8 cellular contexts compared by ENCODE assay signal in the genomic region with DNA sequence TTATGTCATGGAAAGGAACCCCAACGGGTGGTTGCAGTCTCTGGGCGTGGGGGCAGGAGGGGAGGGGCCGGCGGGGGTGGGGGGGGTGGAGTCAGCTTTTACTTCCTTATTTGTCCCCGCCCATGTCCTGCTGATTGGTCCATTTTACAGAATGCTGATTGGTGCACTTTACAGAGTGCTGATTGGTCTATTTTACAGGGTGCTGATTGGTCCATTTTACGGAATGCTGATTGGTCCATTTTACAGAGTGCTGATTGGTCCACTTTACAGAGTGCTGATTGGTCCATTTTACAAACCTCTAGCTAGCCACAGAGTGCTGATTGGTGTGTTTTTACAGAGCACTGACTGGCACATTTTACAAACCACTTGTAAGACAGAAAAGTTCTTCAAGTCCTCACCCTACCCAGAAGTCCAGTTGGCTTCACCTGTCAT. TPM values are rescaled to one million over a fixed set of nuclear protein-coding genes. Genes with fewer than 3 reads are reported as not detected.
A peak's percentile ranks its signal among the peaks of the same experiment; 100 is the strongest.
DNase-seq lines count a peak whose midpoint lies in the region; ATAC-seq and TF ChIP-seq lines count a peak whose summit lies in the region.
"Not testable (repeated sequence)": the region's sequence is repeated elsewhere in the genome, so short reads cannot be mapped to it uniquely, and the experiment has no call there.
"Had no signal": no experiment of that assay in that cellular context is flagged by ENCODE, and none has a peak within 500 bp of the region (broad histone marks: within the 10 kb centered on the region; RNA-seq: fewer than 3 reads in every experiment).

No MANE protein-coding gene starts in this region.

- H3K36me3 Mint-ChIP-seq in activated CD4-positive, alpha-beta T cell treated with anti-CD3 and anti-CD28 coated beads, Interleukin-2, amount 10 ng/mL, durations not matched to agents 24 days and 14 days (ENCODE audit: low read depth), result peaks cover 16% of the 10 kb centered on the region
- not testable (repeated sequence) for H3K36me3 Mint-ChIP-seq in effector memory CD8-positive, alpha-beta T cell (ENCODE audit: insufficient read depth)
- H3K36me3 Mint-ChIP-seq in nephron (ENCODE audit: low read depth), result peaks cover 11% of the 10 kb centered on the region

- H3K4me1 ChIP-seq in SJCRH30, result peaks cover 18% of the 10 kb centered on the region

- peaks cover 13% of the 10 kb centered on the region for H3K9me3 Mint-ChIP-seq in activated CD4-positive, alpha-beta T cell treated with anti-CD3 and anti-CD28 coated beads, Interleukin-2, amount 10 ng/mL, durations not matched to agents 24 days and 14 days
- H3K9me3 Mint-ChIP-seq in effector memory CD8-positive, alpha-beta T cell; nephron: not testable (repeated sequence)

- H3K4me3 Mint-ChIP-seq in activated CD4-positive, alpha-beta T cell treated with anti-CD3 and anti-CD28 coated beads, Interleukin-2, amount 10 ng/mL, durations not matched to agents 24 days and 14 days, result not testable (repeated sequence)
- peak overlapping the region in 1 of 2 donors; percentile 48 for H3K4me3 Mint-ChIP-seq in effector memory CD8-positive, alpha-beta T cell
- H3K4me3 Mint-ChIP-seq in nephron, result peak overlapping the region in 2 of 3 experiments; percentile 64 to 71

- peak; percentile 35 for DNase-seq in EH (ENCODE audit: low read depth)
- peak; percentile 11 for DNase-seq in M059J (ENCODE audit: low read depth)
- DNase-seq in SJCRH30, result peak; percentile 58 to 79
- peak; percentile 73 for DNase-seq in activated CD4-positive, alpha-beta T cell treated with anti-CD3 and anti-CD28 coated beads, Interleukin-2, amount 10 ng/mL, durations not matched to agents 24 days and 14 days
- peak; percentile 10 for DNase-seq in activated gamma-delta T cell treated with Interleukin-2 at 50 U/mL for 16 hours
- DNase-seq in effector memory CD8-positive, alpha-beta T cell, result peak; percentile 17 to 23 (median 18)

- not testable (repeated sequence) for H3K4me3 ChIP-seq in SJCRH30

- H3K27me3 ChIP-seq in SJCRH30, result not testable (repeated sequence)

- ATAC-seq in effector memory CD8-positive, alpha-beta T cell (replicated peaks), result peak; percentile 15

- intact Hi-C loops in activated CD4-positive, alpha-beta T cell treated with anti-CD3 and anti-CD28 coated beads, Interleukin-2, amount 10 ng/mL, durations not matched to agents 24 days and 14 days (cut with micrococcal nuclease), result loop anchor here (5.0 kb wide), 2 partner anchors 38 to 532 kb away; a partner anchor contains a TSS

- not testable (repeated sequence) for H3K9me3 ChIP-seq in SJCRH30 (replicated peaks)

- not testable (repeated sequence) for H3K27ac ChIP-seq in SJCRH30

- H3K27me3 Mint-ChIP-seq in activated CD4-positive, alpha-beta T cell treated with anti-CD3 and anti-CD28 coated beads, Interleukin-2, amount 10 ng/mL, durations not matched to agents 24 days and 14 days; effector memory CD8-positive, alpha-beta T cell; nephron (ENCODE audit: low read depth): not testable (repeated sequence)

- H3K36me3 ChIP-seq in SJCRH30, result not testable (repeated sequence)

- peaks cover 24% of the 10 kb centered on the region for H3K4me1 Mint-ChIP-seq in activated CD4-positive, alpha-beta T cell treated with anti-CD3 and anti-CD28 coated beads, Interleukin-2, amount 10 ng/mL, durations not matched to agents 24 days and 14 days
- H3K4me1 Mint-ChIP-seq in effector memory CD8-positive, alpha-beta T cell (ENCODE audit: low read depth in 2 of 2), result peaks cover 9 to 20% of the 10 kb centered on the region in 2 donors
- H3K4me1 Mint-ChIP-seq in nephron, result not testable (repeated sequence)

- peak overlapping the region; percentile 49 for H3K27ac Mint-ChIP-seq in activated CD4-positive, alpha-beta T cell treated with anti-CD3 and anti-CD28 coated beads, Interleukin-2, amount 10 ng/mL, durations not matched to agents 24 days and 14 days
- peak overlapping the region in 1 of 2 donors; percentile 82 for H3K27ac Mint-ChIP-seq in effector memory CD8-positive, alpha-beta T cell
- H3K27ac Mint-ChIP-seq in nephron, result not testable (repeated sequence)

- TF ChIP-seq CTCF in nephron (IDR thresholded peaks at IDR 0.05; ENCODE audit: unreplicated experiment in 3 of 3), result not testable (repeated sequence)

RNA-seq across cellular contexts. Expression of a gene that starts 2.2 kb away (rescaled TPM):
- 82.6 and 102 TPM in 2 replicates for total RNA-seq in M059J (2014; rRNA removed; shearing (Covaris generic))
- 76.5 and 83.7 TPM in 2 replicates for total RNA-seq in SJCRH30 (2014; rRNA removed; shearing (Covaris generic))
- total RNA-seq in activated CD4-positive, alpha-beta T cell treated with anti-CD3 and anti-CD28 coated beads, Interleukin-2, amount 10 ng/mL, durations not matched to agents 24 days and 14 days, result 61.7 and 62.7 TPM in 2 replicates

RNA-seq across cellular contexts. Expression of a gene that starts 38.2 kb away (rescaled TPM):
- total RNA-seq in M059J (2014; rRNA removed; shearing (Covaris generic)), result 0.52 and 1.1 TPM in 2 replicates
- total RNA-seq in SJCRH30 (2014; rRNA removed; shearing (Covaris generic)), result 4.1 and 5.4 TPM in 2 replicates
- 3.6 and 4.0 TPM in 2 replicates for total RNA-seq in activated CD4-positive, alpha-beta T cell treated with anti-CD3 and anti-CD28 coated beads, Interleukin-2, amount 10 ng/mL, durations not matched to agents 24 days and 14 days
- total RNA-seq: GM23248 had no signal

RNA-seq across cellular contexts. Expression of a gene that starts 57.8 kb away (rescaled TPM):
- total RNA-seq in M059J (2014; rRNA removed; shearing (Covaris generic)), result 12.0 and 15.3 TPM in 2 replicates
- total RNA-seq in SJCRH30 (2014; rRNA removed; shearing (Covaris generic)), result 11.2 and 12.3 TPM in 2 replicates
- 23.6 and 30.8 TPM in 2 replicates for total RNA-seq in activated CD4-positive, alpha-beta T cell treated with anti-CD3 and anti-CD28 coated beads, Interleukin-2, amount 10 ng/mL, durations not matched to agents 24 days and 14 days

Comparison
In these comparisons a context has a peak if more than half of its experiments do, and no peak if none do; other contexts are left out.
1. DNase-seq: peak in every context shown above with its lines; median percentile 73 in activated CD4-positive, alpha-beta T cell treated with anti-CD3 and anti-CD28 coated beads, Interleukin-2, amount 10 ng/mL, durations not matched to agents 24 days and 14 days; 68 in SJCRH30; 35 in EH; 18 in effector memory CD8-positive, alpha-beta T cell; 11 in M059J; 10 in activated gamma-delta T cell treated with Interleukin-2 at 50 U/mL for 16 hours.